Comparison of ENCODE assay signal across 29 cellular contexts in the genomic region with DNA sequence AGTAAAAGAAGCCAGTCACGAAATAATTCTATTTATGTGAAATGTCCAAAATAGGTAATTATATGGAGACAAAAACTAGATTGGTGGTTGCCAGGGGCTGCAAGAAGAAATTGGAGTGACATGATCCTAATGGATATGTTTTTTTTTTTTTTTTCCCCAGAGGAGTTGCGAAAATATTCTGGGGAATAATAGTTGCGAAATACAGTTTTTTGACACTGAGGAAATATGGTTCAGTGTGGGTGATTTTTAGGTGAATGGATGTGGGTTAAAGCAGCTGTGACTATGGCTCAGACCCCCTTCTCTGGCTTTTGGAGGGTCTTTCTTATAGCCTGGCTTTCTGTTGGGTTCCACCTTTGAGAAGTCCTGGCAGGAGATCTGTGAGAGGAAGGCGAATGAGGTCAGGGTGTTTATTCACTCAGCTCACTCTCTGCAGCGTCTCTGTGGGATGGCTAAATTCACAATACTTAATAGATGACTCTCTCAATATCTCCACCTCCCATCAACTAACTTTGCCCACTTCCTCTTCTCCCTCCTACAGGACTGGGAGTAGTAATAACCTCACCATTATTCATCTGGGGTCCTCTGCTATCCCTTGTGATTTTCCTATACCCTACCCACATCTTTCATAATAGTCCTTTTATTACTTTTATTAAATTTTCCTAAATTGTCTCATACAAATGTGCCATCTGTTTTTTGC. TPM values are rescaled to one million over a fixed set of nuclear protein-coding genes. Genes with fewer than 3 reads are reported as not detected.
DNase-seq lines count a peak whose midpoint lies in the region; ATAC-seq, FAIRE-seq and TF ChIP-seq lines count a peak whose summit lies in the region.
"Had no signal": no experiment of that assay in that cellular context is flagged by ENCODE, and none has a peak within 500 bp of the region (broad histone marks: within the 10 kb centered on the region; RNA-seq: fewer than 3 reads in every experiment).

No MANE protein-coding gene starts in this region.

- peaks cover 0 to 35% of the 10 kb centered on the region in 2 donors for H3K27me3 ChIP-seq in breast epithelium
- H3K27me3 ChIP-seq: cardiac muscle cell, upper lobe of right lung had no signal

- no peaks in the 10 kb centered on the region for H3K4me1 ChIP-seq in breast epithelium
- H3K4me1 ChIP-seq: upper lobe of right lung had no signal

- H3K27ac ChIP-seq in breast epithelium, result no peak overlapping the region
- H3K27ac ChIP-seq: cardiac muscle cell, upper lobe of right lung, WERI-Rb-1 had no signal

- FAIRE-seq in frontal cortex (lab: Jason Lieb, UNC), result no peak
- FAIRE-seq: HTR-8/SVneo had no signal

- no peaks in the 10 kb centered on the region for H3K9me3 ChIP-seq in breast epithelium
- H3K9me3 ChIP-seq: upper lobe of right lung had no signal

- intact Hi-C loops in MCF 10A (cut with micrococcal nuclease) (no loop called here), breast epithelium (cut with DNase I; ENCODE audit: low total_unique reads) (no loop called here)

- DNase-seq in MCF 10A (ENCODE audit: unreplicated experiment), result peak; percentile 13
- no peak for DNase-seq in breast epithelium (ENCODE audit: low spot score in 2 of 2)
- peak; percentile 0 for DNase-seq in OCI-M1 (lab: John Stamatoyannopoulos, UW)
- DNase-seq in choroid plexus epithelial cell (ENCODE audit: low read depth), result peak; percentile 24
- no peak for DNase-seq in frontal cortex (ENCODE audit: low spot score in 2 of 2)
- DNase-seq in DMS79 (lab: John Stamatoyannopoulos, UW), result no peak
- DNase-seq: 8988T; activated CD4-positive, alpha-beta T cell treated with anti-CD3 and anti-CD28 coated beads, Interleukin-2, amount 10 ng/mL, durations not matched to agents 24 days and 14 days; activated naive CD4-positive, alpha-beta T cell treated with Interleukin-2 at 50 U/mL for 16 hours; activated T-cell treated with anti-CD3 and anti-CD28 coated beads, Interleukin-2, amount 50 U/mL, for 48 hours; amygdala; cortex of kidney; DMS79 treated with DMSO at 0.1 percent for 48 hours; glutamatergic neuron; KG1; left cardiac atrium; NCI-H146; NCI-H524; upper lobe of right lung; WERI-Rb-1 had no signal

- no peak overlapping the region for H3K27ac Mint-ChIP-seq in MCF 10A (ENCODE audit: low read depth, unreplicated experiment)
- H3K27ac Mint-ChIP-seq: activated CD4-positive, alpha-beta T cell treated with anti-CD3 and anti-CD28 coated beads, Interleukin-2, amount 10 ng/mL, durations not matched to agents 24 days and 14 days; B cell; GM23338; memory B cell; progenitor cell of endocrine pancreas had no signal

- TF ChIP-seq CTCF in MCF 10A (IDR thresholded peaks at IDR 0.05; ENCODE audit: unreplicated experiment) (no peak), breast epithelium (IDR thresholded peaks at IDR 0.05) (no peak), choroid plexus epithelial cell (conservative IDR thresholded peaks at IDR 0.05; ENCODE audit: low read depth, low read length) (no peak)

- POLR2A ChIA-PET in MCF 10A (lab: Yijun Ruan, JAX), result interaction anchor here (0.6 kb wide), 1 partner anchor 13 kb away, joined by 3 read pairs; no protein-coding TSS in a partner anchor

- no TSS peak for BruUV-seq in MCF 10A (replicated peaks; lab: Mats Ljungman, UMichigan)

- CTCF ChIA-PET in MCF 10A (lab: Yijun Ruan, JAX), result interaction anchor here (0.7 to 1.3 kb wide), 2 partner anchors 94 to 236 kb away, joined by 3 read pairs; no protein-coding TSS in a partner anchor

- H3K27me3 Mint-ChIP-seq in MCF 10A (ENCODE audit: insufficient read depth, unreplicated experiment), result peaks cover 43% of the 10 kb centered on the region
- H3K27me3 Mint-ChIP-seq: activated CD4-positive, alpha-beta T cell treated with anti-CD3 and anti-CD28 coated beads, Interleukin-2, amount 10 ng/mL, durations not matched to agents 24 days and 14 days; memory B cell had no signal

- H3K36me3 Mint-ChIP-seq in MCF 10A (ENCODE audit: insufficient read depth, unreplicated experiment), result no peaks in the 10 kb centered on the region
- H3K36me3 Mint-ChIP-seq: memory B cell had no signal

- no peaks in the 10 kb centered on the region for H3K9me3 Mint-ChIP-seq in MCF 10A (ENCODE audit: unreplicated experiment)
- H3K9me3 Mint-ChIP-seq: activated CD4-positive, alpha-beta T cell treated with anti-CD3 and anti-CD28 coated beads, Interleukin-2, amount 10 ng/mL, durations not matched to agents 24 days and 14 days; GM23338; memory B cell had no signal

- H3K4me3 ChIP-seq in breast epithelium (no peak overlapping the region), choroid plexus epithelial cell (ENCODE audit: low read depth, low read length) (no peak overlapping the region)
- H3K4me3 ChIP-seq: cardiac muscle cell, GM23338, upper lobe of right lung had no signal

- no peaks in the 10 kb centered on the region for H3K4me1 Mint-ChIP-seq in MCF 10A (ENCODE audit: insufficient read depth, unreplicated experiment)
- H3K4me1 Mint-ChIP-seq: B cell, GM23338, memory B cell had no signal

- TF ChIP-seq POLR2A in breast epithelium (IDR thresholded peaks at IDR 0.05), result no peak

- ATAC-seq in GM21390 (IDR thresholded peaks at IDR 0.05; ENCODE audit: unreplicated experiment) (no peak), HG02759 (IDR thresholded peaks at IDR 0.05; ENCODE audit: unreplicated experiment) (no peak)
- ATAC-seq: GM23338, upper lobe of right lung had no signal

- no peaks in the 10 kb centered on the region for H3K36me3 ChIP-seq in breast epithelium
- H3K36me3 ChIP-seq: cardiac muscle cell, upper lobe of right lung, WERI-Rb-1 had no signal

- no peak overlapping the region for H3K4me3 Mint-ChIP-seq in MCF 10A (ENCODE audit: unreplicated experiment)
- H3K4me3 Mint-ChIP-seq: activated CD4-positive, alpha-beta T cell treated with anti-CD3 and anti-CD28 coated beads, Interleukin-2, amount 10 ng/mL, durations not matched to agents 24 days and 14 days; B cell; GM23338; memory B cell had no signal

RNA-seq across cellular contexts. Expression of gene RAB9B, which starts 15.3 kb away (rescaled TPM):
- total RNA-seq in MCF 10A (2022) (0.07 TPM in 1 of 2 replicates, not detected in the other), breast epithelium (1 to 10 TPM; 1.3 to 3.4 (median 1.9) TPM), frontal cortex (48.9 TPM)
- total RNA-seq: RPMI7951 had no signal

Comparison
In these comparisons a context has a peak if more than half of its experiments do, and no peak if none do; other contexts are left out.
1. DNase-seq: peak in MCF 10A (single experiment), OCI-M1 (single experiment) and choroid plexus epithelial cell (single experiment); none in breast epithelium (0 of 2), frontal cortex (0 of 2) and DMS79 (single experiment).
2. RNA of gene RAB9B, which starts 15.3 kb away (total RNA-seq): 48.9 TPM in frontal cortex (single experiment); 1.3 to 3.4 TPM in breast epithelium and 0.07 TPM in MCF 10A; every median in the first group is over 10 times any median in the second.